Comparison of ENCODE assay signal across 7 cellular contexts in the genomic region with DNA sequence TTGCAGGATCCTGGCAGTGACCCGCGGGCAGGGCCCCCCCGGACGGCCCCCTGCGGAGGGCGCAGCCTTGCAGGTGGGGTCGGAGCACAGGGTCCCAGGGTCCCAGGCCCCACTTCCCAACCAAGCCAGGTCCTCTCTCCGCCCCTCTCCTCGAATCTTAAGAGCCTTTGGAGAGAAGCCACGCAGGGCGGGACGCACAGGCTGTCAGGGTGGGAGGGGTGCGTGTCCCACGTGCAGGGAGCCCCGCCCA. TPM values are rescaled to one million over a fixed set of nuclear protein-coding genes. Genes with fewer than 3 reads are reported as not detected.
DNase-seq lines count a peak whose midpoint lies in the region; ATAC-seq and TF ChIP-seq lines count a peak whose summit lies in the region.

No MANE protein-coding gene starts in this region.

- BruUV-seq in HCT116 (replicated peaks; lab: Mats Ljungman, UMichigan), result no TSS peak

- no peaks in the 10 kb centered on the region for H4K20me1 ChIP-seq in HCT116 (ENCODE audit: insufficient read depth)
- no peaks in the 10 kb centered on the region for H4K20me1 ChIP-seq in OCI-LY3 (ENCODE audit: insufficient read depth, low read length)

- WGBS in spleen, 5 donors, result 0 to 6% (median 3%) methylated on average over 3 to 15 of the region's 15 CpGs; no CpG with 5 or more reads in 1 of the 5 donors

- H3K36me3 ChIP-seq in HCT116 (ENCODE audit: control insufficient read depth in 1 of 2, insufficient read depth in 2 of 2, low read length in 2 of 2), result no peaks in the 10 kb centered on the region
- H3K36me3 ChIP-seq in OCI-LY3 (replicated peaks; ENCODE audit: low read depth, low read length), result no peaks in the 10 kb centered on the region
- H3K36me3 ChIP-seq in spleen, result no peaks in the 10 kb centered on the region

- intact Hi-C loops in HCT116 (cut with micrococcal nuclease) (loop anchor here (1.0 to 2.0 kb wide), 2 partner anchors 51 to 159 kb away; no protein-coding TSS in a partner anchor), left cardiac atrium (cut with DNase I) (loop anchor here in 1 of 2 donors (10.0 kb wide), 1 partner anchor 51 kb away; no protein-coding TSS in a partner anchor), spleen (cut with DNase I; ENCODE audit: low total_unique reads) (no loop called here)

- H2AFZ ChIP-seq in HCT116 (ENCODE audit: low read depth, low read length, poor library complexity, severe bottlenecking) (peak overlapping the region; percentile 85), OCI-LY3 (ENCODE audit: low read depth, low read length) (0 out of 2 replicates have a peak overlapping the region, but pooled peaks have one; percentile 32)

- H3K9me2 ChIP-seq in HCT116 (ENCODE audit: insufficient read depth), result no peaks in the 10 kb centered on the region

- H3K27ac ChIP-seq in HCT116 (ENCODE audit: low read depth, low read length), result no peak overlapping the region; the same call in 1 of the 2 replicates
- no peak overlapping the region for H3K27ac ChIP-seq in OCI-LY3 (ENCODE audit: low read length)
- H3K27ac ChIP-seq in spleen, result peak overlapping the region; percentile 15 to 86 (median 82)

- ATAC-seq in HCT116, result no peak; the same call in 1 of the 2 replicates
- peak; percentile 85 to 86 for ATAC-seq in left cardiac atrium
- ATAC-seq in GM18907 (IDR thresholded peaks at IDR 0.05; ENCODE audit: unreplicated experiment), result no peak
- ATAC-seq in HG03460 (IDR thresholded peaks at IDR 0.05; ENCODE audit: unreplicated experiment), result no peak

- RAD21 ChIA-PET in HCT116 (lab: Charles Lee; ENCODE audit: low non-redundant PET in 1 of 2, low total read pairs in 2 of 2, uncharacterized antibody in 2 of 2, unreplicated experiment in 2 of 2), result no interaction called here

- TF ChIP-seq CTCF in HCT116 (IDR thresholded peaks at IDR 0.05 in 2 of 3, conservative IDR thresholded peaks at IDR 0.05 in 1 of 3; ENCODE audit: borderline replicate concordance in 1 of 3, insufficient read depth in 1 of 3, low read depth in 2 of 3, low read length in 2 of 3), result no peak
- no peak for TF ChIP-seq CTCF in OCI-LY3 (IDR thresholded peaks at IDR 0.05; ENCODE audit: low read depth, low read length)
- no peak for TF ChIP-seq CTCF in spleen (IDR thresholded peaks at IDR 0.05 in 8 of 11, conservative IDR thresholded peaks at IDR 0.05 in 3 of 11)

- CTCF ChIA-PET in HCT116 (lab: Charles Lee), result interaction anchor here (1.0 to 1.3 kb wide), 2 partner anchors 9 to 159 kb away, joined by 3 to 4 read pairs; no protein-coding TSS in a partner anchor

- no peak for DNase-seq in HCT116 (ENCODE audit: low read depth, low spot score)
- peak; percentile 94 for DNase-seq in left cardiac atrium
- DNase-seq in spleen, result no peak
- DNase-seq in COLO829 (ENCODE audit: low spot score), result no peak

- TF ChIP-seq POLR2A in HCT116 (IDR thresholded peaks at IDR 0.05; ENCODE audit: borderline replicate concordance, extremely low read depth, insufficient read depth, insufficient read length) (no peak), spleen (IDR thresholded peaks at IDR 0.05) (no peak)

- H3K9ac ChIP-seq in HCT116 (ENCODE audit: low read length), result peak overlapping the region; percentile 43; the same call in 1 of the 2 replicates
- no peak overlapping the region for H3K9ac ChIP-seq in OCI-LY3 (ENCODE audit: low read length)

- POLR2A ChIA-PET in HCT116 (lab: Charles Lee), result no interaction called here

- H3K9me3 ChIP-seq in HCT116 (ENCODE audit: control insufficient read depth in 1 of 2, insufficient read depth in 1 of 2, low read depth in 1 of 2, low read length in 2 of 2) (no peaks in the 10 kb centered on the region), OCI-LY3 (ENCODE audit: insufficient read depth, low read length) (no peaks in the 10 kb centered on the region), spleen (no peaks in the 10 kb centered on the region)

- TF ChIP-seq RAD21 in HCT116 (IDR thresholded peaks at IDR 0.05; ENCODE audit: low read depth), result no peak

- no peaks in the 10 kb centered on the region for H3K27me3 ChIP-seq in HCT116 (ENCODE audit: insufficient read depth, low read length)
- peaks cover 17% of the 10 kb centered on the region for H3K27me3 ChIP-seq in OCI-LY3 (ENCODE audit: low read depth, low read length)
- peaks cover 0 to 76% (median 21%) of the 10 kb centered on the region in 7 donors for H3K27me3 ChIP-seq in spleen (replicated peaks in 1 of 7)

- H3K4me2 ChIP-seq in HCT116 (ENCODE audit: low read length), result peak overlapping the region; percentile 65
- peak overlapping the region; percentile 61 for H3K4me2 ChIP-seq in OCI-LY3 (ENCODE audit: low read length)

- H3K4me3 ChIP-seq in HCT116 (replicated peaks in 1 of 2; ENCODE audit: low read depth in 1 of 2, low read length in 2 of 2) (peak overlapping the region in 1 of 2 experiments; percentile 31; a peak in 2 of 4 replicates), OCI-LY3 (ENCODE audit: low read length) (peak overlapping the region; percentile 64), spleen (peak overlapping the region in 7 of 8 donors; percentile 4 to 65 (median 28))

- H3K4me1 ChIP-seq in HCT116 (ENCODE audit: control insufficient read depth in 1 of 2, insufficient read depth in 2 of 2, low read length in 2 of 2), result peaks cover 7 to 14% of the 10 kb centered on the region in 2 experiments
- peaks cover 10% of the 10 kb centered on the region for H3K4me1 ChIP-seq in OCI-LY3 (ENCODE audit: low read length)
- H3K4me1 ChIP-seq in spleen, result peaks cover 22 to 90% (median 61%) of the 10 kb centered on the region in 6 donors

- H3K79me2 ChIP-seq in HCT116 (ENCODE audit: insufficient read depth, low read length) (no peaks in the 10 kb centered on the region), OCI-LY3 (ENCODE audit: low read length) (no peaks in the 10 kb centered on the region)

TF ChIP-seq in HCT116, 20 proteins besides CTCF, POLR2A, EP300 and RAD21:
- TF ChIP-seq, protein P1, sequence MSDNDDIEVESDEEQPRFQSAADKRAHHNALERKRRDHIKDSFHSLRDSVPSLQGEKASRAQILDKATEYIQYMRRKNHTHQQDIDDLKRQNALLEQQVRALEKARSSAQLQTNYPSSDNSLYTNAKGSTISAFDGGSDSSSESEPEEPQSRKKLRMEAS (IDR thresholded peaks at IDR 0.05), result peak; percentile 89
- TF ChIP-seq SIN3A (IDR thresholded peaks at IDR 0.05; ENCODE audit: low read depth), result no peak

RNA-seq across cellular contexts. Expression of a gene that starts 18.4 kb away (rescaled TPM):
- 82.0 TPM for total RNA-seq in HCT116 (2021; ENCODE audit: unreplicated experiment)
- polyA plus RNA-seq in HCT116 (2012), result 87.5 and 89.7 TPM in 2 replicates
- 100 to 1,000 TPM in 1 of 2 donors, 10 to 100 TPM in 1; 86.6 to 138 TPM for total RNA-seq in left cardiac atrium
- total RNA-seq in spleen, result 100 to 1,000 TPM; 132 to 246 (median 179) TPM
- polyA plus RNA-seq in spleen, result 100 to 1,000 TPM; 169 to 522 (median 409) TPM

RNA-seq across cellular contexts. Expression of a gene that starts 43.0 kb away (rescaled TPM):
- 86.0 TPM for total RNA-seq in HCT116 (2021; ENCODE audit: unreplicated experiment)
- 84.7 and 91.2 TPM in 2 replicates for polyA plus RNA-seq in HCT116 (2012)
- 100 to 1,000 TPM; 154 TPM for total RNA-seq in left cardiac atrium
- total RNA-seq in spleen, result 10 to 100 TPM; 26.9 to 47.7 (median 40.4) TPM
- 10 to 100 TPM; 31.9 to 43.8 (median 35.1) TPM for polyA plus RNA-seq in spleen

Comparison
In these comparisons a context has a peak if more than half of its experiments do, and no peak if none do; other contexts are left out.
1. ATAC-seq: peak in left cardiac atrium (2 of 2); none in HCT116 (single experiment), GM18907 (single experiment) and HG03460 (single experiment).
2. H3K27ac ChIP-seq: peak in spleen (8 of 8); none in HCT116 (single experiment) and OCI-LY3 (single experiment).